In genomic region chr9:94827584-94828304, GRCh38 we compare ENCODE assay signal across 1 cellular context.
TF ChIP-seq lines count a peak whose summit lies in the region.

No MANE protein-coding gene starts in this region.

TF ChIP-seq in HepG2, 621 proteins besides CTCF, POLR2A, EP300 and RAD21 (continued from another document and continues in another):
- TF ChIP-seq ZNF710 (CRISPR knock-in tag; IDR thresholded peaks at IDR 0.05; ENCODE audit: borderline replicate concordance): peak; percentile 39; the same call in 1 of the 2 replicates
- 0 out of 2 replicates have a peak, but pooled peaks have one; percentile 12 for TF ChIP-seq KDM1A (CRISPR knock-in tag; IDR thresholded peaks at IDR 0.05)
- no peak for TF ChIP-seq ZNF597 (CRISPR knock-in tag; IDR thresholded peaks at IDR 0.05)
- no peak; the same call in 1 of the 2 replicates for TF ChIP-seq ZBTB20 (CRISPR knock-in tag; IDR thresholded peaks at IDR 0.05; ENCODE audit: borderline replicate concordance, low read depth)
- TF ChIP-seq PAXIP1 (CRISPR knock-in tag; conservative IDR thresholded peaks at IDR 0.05): peak; percentile 97
- TF ChIP-seq XBP1 (CRISPR knock-in tag; IDR thresholded peaks at IDR 0.05): no peak
- peak; percentile 59; the same call in 1 of the 2 replicates for TF ChIP-seq KAT8 (CRISPR knock-in tag; IDR thresholded peaks at IDR 0.05)
- TF ChIP-seq ZNF460 (CRISPR knock-in tag; IDR thresholded peaks at IDR 0.05; ENCODE audit: borderline replicate concordance): no peak
- no peak for TF ChIP-seq TRIM22 (IDR thresholded peaks at IDR 0.05)
- no peak for TF ChIP-seq FOXK2 (IDR thresholded peaks at IDR 0.05)
- TF ChIP-seq ESRRA (CRISPR knock-in tag; IDR thresholded peaks at IDR 0.05; ENCODE audit: low read depth): no peak
- TF ChIP-seq MAFF (IDR thresholded peaks at IDR 0.05; ENCODE audit: low read depth, low read length): no peak
- TF ChIP-seq MXD4 (CRISPR knock-in tag; IDR thresholded peaks at IDR 0.05): peak; percentile 32; the same call in 1 of the 2 replicates
- TF ChIP-seq AKNA (CRISPR knock-in tag; IDR thresholded peaks at IDR 0.05; ENCODE audit: borderline replicate concordance): no peak
- no peak for TF ChIP-seq ZNF280B (CRISPR knock-in tag; IDR thresholded peaks at IDR 0.05; ENCODE audit: borderline replicate concordance)
- TF ChIP-seq FOXO4 (CRISPR knock-in tag; conservative IDR thresholded peaks at IDR 0.05): no peak
- TF ChIP-seq ZBTB7B (CRISPR knock-in tag; IDR thresholded peaks at IDR 0.05): peak; percentile 71; the same call in 1 of the 2 replicates
- TF ChIP-seq BATF2 (CRISPR knock-in tag; IDR thresholded peaks at IDR 0.05): no peak
- peak; percentile 84 for TF ChIP-seq HDAC2 (CRISPR knock-in tag; IDR thresholded peaks at IDR 0.05)
- no peak; the same call in 1 of the 2 replicates for TF ChIP-seq ZNF263 (CRISPR knock-in tag; IDR thresholded peaks at IDR 0.05)
- TF ChIP-seq HHEX (CRISPR knock-in tag; IDR thresholded peaks at IDR 0.05): no peak
- TF ChIP-seq ZNF687 (CRISPR knock-in tag; IDR thresholded peaks at IDR 0.05): no peak
- peak; percentile 77 for TF ChIP-seq HDAC1 (CRISPR knock-in tag; IDR thresholded peaks at IDR 0.05)
- TF ChIP-seq ZNF414 (CRISPR knock-in tag; IDR thresholded peaks at IDR 0.05): no peak
- no peak for TF ChIP-seq NBN (conservative IDR thresholded peaks at IDR 0.05)
- no peak for TF ChIP-seq SP140L (CRISPR knock-in tag; IDR thresholded peaks at IDR 0.05; ENCODE audit: borderline replicate concordance)
- no peak for TF ChIP-seq ZNF280D (CRISPR knock-in tag; IDR thresholded peaks at IDR 0.05)
